Comparison of ENCODE assay signal across 13 cellular contexts in the genomic region with DNA sequence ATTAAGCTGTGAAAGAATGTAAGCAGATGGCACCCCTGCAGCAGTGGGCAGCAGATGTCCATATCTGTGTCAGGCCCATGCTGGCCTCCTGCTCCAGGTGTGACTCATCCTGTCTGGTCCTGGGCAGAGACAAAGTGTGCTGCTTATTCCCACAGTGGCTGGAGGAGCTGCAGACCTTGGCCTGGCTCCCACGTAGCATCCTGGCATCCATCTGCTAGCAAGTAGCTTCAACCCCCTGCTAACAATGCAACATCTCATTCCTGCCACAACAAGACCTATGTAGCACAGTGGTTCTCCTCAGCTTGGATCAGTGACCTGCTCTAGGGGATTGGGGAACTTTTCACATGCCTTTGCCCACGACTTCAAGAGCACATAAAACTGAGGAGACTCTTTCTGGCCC.
DNase-seq lines count a peak whose midpoint lies in the region; TF ChIP-seq lines count a peak whose summit lies in the region.
"Had no signal": no experiment of that assay in that cellular context is flagged by ENCODE, and none has a peak within 500 bp of the region (broad histone marks: within the 10 kb centered on the region; RNA-seq: fewer than 3 reads in every experiment).

No MANE protein-coding gene starts in this region.

- no peaks in the 10 kb centered on the region for H3K36me3 Mint-ChIP-seq in activated T-helper 2 cell treated with anti-CD3 and anti-CD28 coated beads, Interferon-gamma antibody, Interleukin-2, Interleukin-4, amounts not matched to agents 10 μg/mL and 5 μg/mL and 100 μg/mL, durations not matched to agents 14 hours and 24 hours and 36 hours (ENCODE audit: low read depth)

- no peak overlapping the region for H3K4me3 Mint-ChIP-seq in activated T-helper 2 cell treated with anti-CD3 and anti-CD28 coated beads, Interferon-gamma antibody, Interleukin-2, Interleukin-4, amounts not matched to agents 10 μg/mL and 5 μg/mL and 100 μg/mL, durations not matched to agents 14 hours and 24 hours and 36 hours (ENCODE audit: low read depth)
- H3K4me3 Mint-ChIP-seq: activated naive CD8-positive, alpha-beta T cell treated with anti-CD3 and anti-CD28 coated beads, Interleukin-2, amount 10 ng/mL, durations not matched to agents 7 days and 5 days; T-helper 2 cell treated with Interferon-gamma antibody and Interleukin-4, amounts not matched to agents 5 μg/mL and 100 μg/mL, for 36 hours had no signal

- no peaks in the 10 kb centered on the region for H3K4me1 Mint-ChIP-seq in activated T-helper 2 cell treated with anti-CD3 and anti-CD28 coated beads, Interferon-gamma antibody, Interleukin-2, Interleukin-4, amounts not matched to agents 10 μg/mL and 5 μg/mL and 100 μg/mL, durations not matched to agents 14 hours and 24 hours and 36 hours (ENCODE audit: low read depth)

- no peaks in the 10 kb centered on the region for H3K27me3 Mint-ChIP-seq in activated T-helper 2 cell treated with anti-CD3 and anti-CD28 coated beads, Interferon-gamma antibody, Interleukin-2, Interleukin-4, amounts not matched to agents 10 μg/mL and 5 μg/mL and 100 μg/mL, durations not matched to agents 14 hours and 24 hours and 36 hours (ENCODE audit: low read depth)
- H3K27me3 Mint-ChIP-seq: activated naive CD8-positive, alpha-beta T cell treated with anti-CD3 and anti-CD28 coated beads, Interleukin-2, amount 10 ng/mL, durations not matched to agents 7 days and 5 days; progenitor cell of endocrine pancreas had no signal

- TF ChIP-seq CTCF in fibroblast of pulmonary artery (IDR thresholded peaks at IDR 0.05; ENCODE audit: low read length, missing control alignments) = peak; percentile 4

- H3K27ac Mint-ChIP-seq in activated T-helper 2 cell treated with anti-CD3 and anti-CD28 coated beads, Interferon-gamma antibody, Interleukin-2, Interleukin-4, amounts not matched to agents 10 μg/mL and 5 μg/mL and 100 μg/mL, durations not matched to agents 14 hours and 24 hours and 36 hours = no peak overlapping the region
- H3K27ac Mint-ChIP-seq: activated naive CD8-positive, alpha-beta T cell treated with anti-CD3 and anti-CD28 coated beads, Interleukin-2, amount 10 ng/mL, durations not matched to agents 7 days and 5 days; progenitor cell of endocrine pancreas; T-helper 2 cell treated with Interferon-gamma antibody and Interleukin-4, amounts not matched to agents 5 μg/mL and 100 μg/mL, for 36 hours had no signal

- intact Hi-C loops in posterior cingulate gyrus (cut with DNase I) = no loop called here
- intact Hi-C loops in activated T-helper 2 cell treated with anti-CD3 and anti-CD28 coated beads, Interferon-gamma antibody, Interleukin-2, Interleukin-4, amounts not matched to agents 10 μg/mL and 5 μg/mL and 100 μg/mL, durations not matched to agents 14 hours and 24 hours and 36 hours (cut with micrococcal nuclease) = no loop called here

- H3K9me3 Mint-ChIP-seq in activated T-helper 2 cell treated with anti-CD3 and anti-CD28 coated beads, Interferon-gamma antibody, Interleukin-2, Interleukin-4, amounts not matched to agents 10 μg/mL and 5 μg/mL and 100 μg/mL, durations not matched to agents 14 hours and 24 hours and 36 hours = no peaks in the 10 kb centered on the region
- H3K9me3 Mint-ChIP-seq: activated naive CD8-positive, alpha-beta T cell treated with anti-CD3 and anti-CD28 coated beads, Interleukin-2, amount 10 ng/mL, durations not matched to agents 7 days and 5 days; T-helper 2 cell treated with Interferon-gamma antibody and Interleukin-4, amounts not matched to agents 5 μg/mL and 100 μg/mL, for 36 hours had no signal

- peak; percentile 82 for DNase-seq in EH (ENCODE audit: low read depth)
- peak; percentile 78 for DNase-seq in RPMI7951 (ENCODE audit: low read depth)
- peak; percentile 71 for DNase-seq in fibroblast of pulmonary artery (ENCODE audit: low read depth)
- peak in 7 of 10 donors; percentile 12 to 90 (median 27) for DNase-seq in posterior cingulate gyrus
- DNase-seq in activated effector memory CD4-positive, alpha-beta T cell treated with Interleukin-2 at 50 U/mL for 16 hours = no peak
- no peak for DNase-seq in T-helper 1 cell
- no peak for DNase-seq in OCI-M1 (lab: John Stamatoyannopoulos, UW)
- no peak for DNase-seq in activated T-helper 2 cell treated with anti-CD3 and anti-CD28 coated beads, Interferon-gamma antibody, Interleukin-2, Interleukin-4, amounts not matched to agents 10 μg/mL and 5 μg/mL and 100 μg/mL, durations not matched to agents 14 hours and 24 hours and 36 hours (ENCODE audit: low spot score)
- DNase-seq: activated naive CD8-positive, alpha-beta T cell treated with anti-CD3 and anti-CD28 coated beads, Interleukin-2, amount 10 ng/mL, durations not matched to agents 7 days and 5 days; Karpas-422; stimulated activated naive CD4-positive, alpha-beta T cell treated with Interleukin-2 at 50 U/mL for 16 hours had no signal

- H3K4me3 ChIP-seq in fibroblast of pulmonary artery (replicated peaks; ENCODE audit: low read depth, low read length) = no peak overlapping the region

Comparison
In these comparisons a context has a peak if more than half of its experiments do, and no peak if none do; other contexts are left out.
1. DNase-seq: peak in EH (single experiment), RPMI7951 (single experiment), fibroblast of pulmonary artery (single experiment) and posterior cingulate gyrus (7 of 10); none in activated effector memory CD4-positive, alpha-beta T cell treated with Interleukin-2 at 50 U/mL for 16 hours (single experiment), T-helper 1 cell (0 of 5), OCI-M1 (single experiment) and activated T-helper 2 cell treated with anti-CD3 and anti-CD28 coated beads, Interferon-gamma antibody, Interleukin-2, Interleukin-4, amounts not matched to agents 10 μg/mL and 5 μg/mL and 100 μg/mL, durations not matched to agents 14 hours and 24 hours and 36 hours (single experiment).